11 cellular contexts compared by ENCODE assay signal in genomic region chr15:100043069-100043641, GRCh38.
DNase-seq lines count a peak whose midpoint lies in the region; ATAC-seq lines count a peak whose summit lies in the region.
"Had no signal": no experiment of that assay in that cellular context is flagged by ENCODE, and none has a peak within 500 bp of the region (broad histone marks: within the 10 kb centered on the region; RNA-seq: fewer than 3 reads in every experiment).

No MANE protein-coding gene starts in this region.

- DNase-seq in GM04503 (ENCODE audit: low read depth), result peak; percentile 51
- DNase-seq in RPMI7951 (ENCODE audit: low read depth), result peak; percentile 80
- peak; percentile 26 for DNase-seq in fibroblast of gingiva (ENCODE audit: low read depth)
- DNase-seq in pulmonary artery endothelial cell (ENCODE audit: low read depth, low spot score), result peak; percentile 22
- DNase-seq in activated T-cell treated with anti-CD3 and anti-CD28 coated beads, Interleukin-2, amount 50 U/mL, for 24 hours, result no peak
- no peak for DNase-seq in activated CD4-positive, alpha-beta T cell treated with anti-CD3 and anti-CD28 coated beads for 1 hour
- no peak for DNase-seq in NCI-H1105 treated with DMSO at 0.1 percent for 48 hours (lab: John Stamatoyannopoulos, UW)
- DNase-seq: NCI-H510A had no signal

- no peak overlapping the region for H3K4me3 Mint-ChIP-seq in activated T-cell treated with anti-CD3 and anti-CD28 coated beads, Interleukin-2, amount 50 U/mL, for 24 hours
- H3K4me3 Mint-ChIP-seq: activated naive CD8-positive, alpha-beta T cell; WTC11 had no signal

- H3K36me3 Mint-ChIP-seq in activated T-cell treated with anti-CD3 and anti-CD28 coated beads, Interleukin-2, amount 50 U/mL, for 24 hours (ENCODE audit: low read depth), result peaks cover 20% of the 10 kb centered on the region

- peaks cover 9% of the 10 kb centered on the region for H3K9me3 Mint-ChIP-seq in activated T-cell treated with anti-CD3 and anti-CD28 coated beads, Interleukin-2, amount 50 U/mL, for 24 hours

- no peak for ATAC-seq in HG03460 (IDR thresholded peaks at IDR 0.05; ENCODE audit: unreplicated experiment)
- ATAC-seq: WTC11 had no signal

- H3K27me3 Mint-ChIP-seq in activated T-cell treated with anti-CD3 and anti-CD28 coated beads, Interleukin-2, amount 50 U/mL, for 24 hours, result no peaks in the 10 kb centered on the region
- H3K27me3 Mint-ChIP-seq: activated naive CD8-positive, alpha-beta T cell had no signal

- H3K27ac Mint-ChIP-seq in activated T-cell treated with anti-CD3 and anti-CD28 coated beads, Interleukin-2, amount 50 U/mL, for 24 hours, result no peak overlapping the region
- H3K27ac Mint-ChIP-seq: activated naive CD8-positive, alpha-beta T cell; WTC11 had no signal

- no peaks in the 10 kb centered on the region for H3K4me1 Mint-ChIP-seq in activated T-cell treated with anti-CD3 and anti-CD28 coated beads, Interleukin-2, amount 50 U/mL, for 24 hours (ENCODE audit: low read depth)

Comparison
In these comparisons a context has a peak if more than half of its experiments do, and no peak if none do; other contexts are left out.
1. DNase-seq: peak in GM04503 (single experiment), RPMI7951 (single experiment), fibroblast of gingiva (single experiment) and pulmonary artery endothelial cell (single experiment); none in activated T-cell treated with anti-CD3 and anti-CD28 coated beads, Interleukin-2, amount 50 U/mL, for 24 hours (single experiment), activated CD4-positive, alpha-beta T cell treated with anti-CD3 and anti-CD28 coated beads for 1 hour (single experiment) and NCI-H1105 treated with DMSO at 0.1 percent for 48 hours (single experiment).